Comparison of ENCODE assay signal across 8 cellular contexts in the genomic region with DNA sequence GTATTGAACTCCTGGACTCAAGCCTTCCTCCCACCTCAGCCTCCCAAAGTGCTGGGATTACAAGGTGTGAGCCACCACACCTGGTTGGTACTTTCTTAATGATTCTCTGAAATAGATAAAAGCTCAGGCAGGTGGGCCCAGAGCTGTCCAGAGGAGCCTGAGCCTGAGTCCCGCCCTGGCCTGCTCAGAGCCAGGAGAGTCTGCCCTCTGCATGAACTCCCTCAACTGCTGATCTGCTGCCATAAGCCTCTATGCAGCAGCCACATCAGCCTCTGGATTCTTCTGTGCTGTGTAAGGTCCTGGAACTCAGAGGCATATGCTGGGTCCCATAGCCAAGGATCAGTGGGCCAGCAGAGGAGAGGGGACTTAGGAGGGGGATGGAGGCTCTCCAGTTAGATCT. TPM values are rescaled to one million over a fixed set of nuclear protein-coding genes. Genes with fewer than 3 reads are reported as not detected.
DNase-seq lines count a peak whose midpoint lies in the region; ATAC-seq and TF ChIP-seq lines count a peak whose summit lies in the region.

No MANE protein-coding gene starts in this region.

- DNase-seq in activated T-cell treated with anti-CD3 and anti-CD28 coated beads, Interleukin-2, amount 50 U/mL, for 4 hours: no peak
- no peak for DNase-seq in activated T-cell treated with anti-CD3 and anti-CD28 coated beads, Interleukin-2, amount 50 U/mL, for 1 hour
- DNase-seq in mammary epithelial cell: no peak
- DNase-seq in lower lobe of right lung: no peak
- peak in 1 of 2 donors; percentile 45 for DNase-seq in upper lobe of left lung
- DNase-seq in NCI-H524 treated with DMSO at 0.1 percent for 48 hours (lab: John Stamatoyannopoulos, UW): no peak
- no peak for DNase-seq in CD1c-positive myeloid dendritic cell (ENCODE audit: extremely low spot score)
- DNase-seq in inferior parietal cortex (ENCODE audit: extremely low spot score): no peak

- H3K36me3 Mint-ChIP-seq in activated T-cell treated with anti-CD3 and anti-CD28 coated beads, Interleukin-2, amount 50 U/mL, for 4 hours (ENCODE audit: insufficient read depth): no peaks in the 10 kb centered on the region

- peak overlapping the region; percentile 14 for H2AFZ ChIP-seq in mammary epithelial cell (ENCODE audit: low read depth, low read length)

- no TSS peak for BruUV-seq in mammary epithelial cell (replicated peaks; lab: Mats Ljungman, UMichigan)

- ATAC-seq in activated T-cell treated with anti-CD3 and anti-CD28 coated beads, Interleukin-2, amount 50 U/mL, for 4 hours: no peak
- ATAC-seq in lower lobe of right lung (no peak), upper lobe of left lung (ENCODE audit: low FRiP score in 2 of 2) (peak in 1 of 2 donors; percentile 62)

- H3K4me1 ChIP-seq in mammary epithelial cell (ENCODE audit: insufficient read depth, low read length) (peaks cover 64% of the 10 kb centered on the region), lower lobe of right lung (peaks cover 93% of the 10 kb centered on the region), upper lobe of left lung (peaks cover 80 to 96% (median 92%) of the 10 kb centered on the region in 4 donors)

- H3K9me3 ChIP-seq in mammary epithelial cell (replicated peaks; ENCODE audit: insufficient read depth, low read length): no peaks in the 10 kb centered on the region
- no peaks in the 10 kb centered on the region for H3K9me3 ChIP-seq in lower lobe of right lung
- H3K9me3 ChIP-seq in upper lobe of left lung: no peaks in the 10 kb centered on the region

- dilution Hi-C loops in mammary epithelial cell (cut with HindIII; ENCODE audit: low sequenced_read_pairs): no loop called here

- H3K9me3 Mint-ChIP-seq in activated T-cell treated with anti-CD3 and anti-CD28 coated beads, Interleukin-2, amount 50 U/mL, for 4 hours: no peaks in the 10 kb centered on the region

- CTCF ChIA-PET in mammary epithelial cell (lab: Charles Lee; ENCODE audit: low non-redundant PET): no interaction called here

- H3K4me3 ChIP-seq in mammary epithelial cell (replicated peaks in 1 of 3; ENCODE audit: insufficient read depth in 1 of 3, low read depth in 2 of 3, low read length in 3 of 3) (no peak overlapping the region), lower lobe of right lung (no peak overlapping the region), upper lobe of left lung (no peak overlapping the region)

- TF ChIP-seq CTCF in mammary epithelial cell (conservative IDR thresholded peaks at IDR 0.05 in 1 of 2, IDR thresholded peaks at IDR 0.05 in 1 of 2; ENCODE audit: extremely low read depth in 1 of 2, insufficient read depth in 1 of 2, low read depth in 1 of 2, low read length in 2 of 2) (no peak), lower lobe of right lung (IDR thresholded peaks at IDR 0.05) (no peak), upper lobe of left lung (IDR thresholded peaks at IDR 0.05) (no peak)

- H4K20me1 ChIP-seq in mammary epithelial cell (ENCODE audit: insufficient read depth, low read length): no peaks in the 10 kb centered on the region

- H3K9ac ChIP-seq in mammary epithelial cell (ENCODE audit: insufficient read depth, low read length): no peak overlapping the region

- peak overlapping the region; percentile 60 for H3K4me3 Mint-ChIP-seq in activated T-cell treated with anti-CD3 and anti-CD28 coated beads, Interleukin-2, amount 50 U/mL, for 4 hours

- H3K27me3 ChIP-seq in mammary epithelial cell (ENCODE audit: insufficient read depth, low read length): no peaks in the 10 kb centered on the region
- no peaks in the 10 kb centered on the region for H3K27me3 ChIP-seq in lower lobe of right lung (ENCODE audit: low read depth)
- no peaks in the 10 kb centered on the region for H3K27me3 ChIP-seq in upper lobe of left lung

- in situ Hi-C loops in mammary epithelial cell (cut with MboI; ENCODE audit: low sequenced_read_pairs in 2 of 2): no loop called here

- intact Hi-C loops in mammary epithelial cell (cut with micrococcal nuclease) (no loop called here), lower lobe of right lung (cut with DNase I) (no loop called here)

- H3K36me3 ChIP-seq in mammary epithelial cell (ENCODE audit: insufficient read depth, low read length): no peaks in the 10 kb centered on the region
- no peaks in the 10 kb centered on the region for H3K36me3 ChIP-seq in lower lobe of right lung
- H3K36me3 ChIP-seq in upper lobe of left lung: no peaks in the 10 kb centered on the region

- 92% methylated on average over 1 of the region's 1 CpG for WGBS in mammary epithelial cell (ENCODE audit: low coverage, missing lambda C conversion rate)
- 77% methylated on average over 1 of the region's 1 CpG; no CpG with 5 or more reads in 1 of the 2 donors for WGBS in upper lobe of left lung, 2 donors

- H3K4me2 ChIP-seq in mammary epithelial cell (ENCODE audit: insufficient read depth, low read depth, low read length): no peak overlapping the region

- H3K27me3 Mint-ChIP-seq in activated T-cell treated with anti-CD3 and anti-CD28 coated beads, Interleukin-2, amount 50 U/mL, for 4 hours (ENCODE audit: low read depth): no peaks in the 10 kb centered on the region

- peaks cover 78% of the 10 kb centered on the region for H3K4me1 Mint-ChIP-seq in activated T-cell treated with anti-CD3 and anti-CD28 coated beads, Interleukin-2, amount 50 U/mL, for 4 hours (ENCODE audit: low read depth)

- TF ChIP-seq EP300 in upper lobe of left lung (IDR thresholded peaks at IDR 0.05): peak in 1 of 4 donors; percentile 26

- H3K27ac ChIP-seq in mammary epithelial cell (ENCODE audit: insufficient read depth, low read depth, low read length): no peak overlapping the region
- H3K27ac ChIP-seq in lower lobe of right lung: peak overlapping the region; percentile 92
- peak overlapping the region in 3 of 4 donors; percentile 62 to 94 (median 88) for H3K27ac ChIP-seq in upper lobe of left lung

- H3K79me2 ChIP-seq in mammary epithelial cell (ENCODE audit: insufficient read depth, low read length): no peaks in the 10 kb centered on the region

- no peak for TF ChIP-seq POLR2A in upper lobe of left lung (IDR thresholded peaks at IDR 0.05)

RNA-seq across cellular contexts. Expression of a gene that starts 23.1 kb away (rescaled TPM):
- total RNA-seq in activated T-cell treated with anti-CD3 and anti-CD28 coated beads, Interleukin-2, amount 50 U/mL, for 4 hours: 100 to 1,000 TPM; 240 to 268 (median 263) TPM
- total RNA-seq in mammary epithelial cell: 1,000 to 10,000 TPM in 1 of 2 donors, 100 to 1,000 TPM in 1; 772 to 1,235 TPM
- polyA plus RNA-seq in mammary epithelial cell: 542 TPM
- polyA minus RNA-seq in mammary epithelial cell: 521 TPM
- total RNA-seq in lower lobe of right lung: 161 TPM
- total RNA-seq in upper lobe of left lung: 100 to 1,000 TPM in 5 of 6 donors, 10 to 100 TPM in 1; 81.0 to 218 (median 151) TPM

RNA-seq across cellular contexts. Expression of a gene that starts 34.6 kb away (rescaled TPM):
- 10 to 100 TPM; 33.8 to 37.0 (median 34.3) TPM for total RNA-seq in activated T-cell treated with anti-CD3 and anti-CD28 coated beads, Interleukin-2, amount 50 U/mL, for 4 hours
- 10 to 100 TPM; 40.2 to 54.5 TPM for total RNA-seq in mammary epithelial cell
- polyA plus RNA-seq in mammary epithelial cell: 36.9 TPM
- 24.3 TPM for polyA minus RNA-seq in mammary epithelial cell
- total RNA-seq in lower lobe of right lung: 23.9 TPM
- 10 to 100 TPM; 20.4 to 40.7 (median 24.4) TPM for total RNA-seq in upper lobe of left lung

RNA-seq across cellular contexts. Expression of a gene that starts 34.9 kb away (rescaled TPM):
- total RNA-seq in activated T-cell treated with anti-CD3 and anti-CD28 coated beads, Interleukin-2, amount 50 U/mL, for 4 hours: 10 to 100 TPM; 83.5 to 86.9 (median 84.3) TPM
- total RNA-seq in mammary epithelial cell (10 to 100 TPM; 66.4 to 87.2 TPM), lower lobe of right lung (113 TPM), upper lobe of left lung (100 to 1,000 TPM in 1 of 6 donors, 10 to 100 TPM in 5; 34.6 to 110 (median 92.6) TPM)
- 53.8 TPM for polyA plus RNA-seq in mammary epithelial cell
- polyA minus RNA-seq in mammary epithelial cell: 4.8 TPM
